8 cellular contexts compared by ENCODE assay signal in the genomic region with DNA sequence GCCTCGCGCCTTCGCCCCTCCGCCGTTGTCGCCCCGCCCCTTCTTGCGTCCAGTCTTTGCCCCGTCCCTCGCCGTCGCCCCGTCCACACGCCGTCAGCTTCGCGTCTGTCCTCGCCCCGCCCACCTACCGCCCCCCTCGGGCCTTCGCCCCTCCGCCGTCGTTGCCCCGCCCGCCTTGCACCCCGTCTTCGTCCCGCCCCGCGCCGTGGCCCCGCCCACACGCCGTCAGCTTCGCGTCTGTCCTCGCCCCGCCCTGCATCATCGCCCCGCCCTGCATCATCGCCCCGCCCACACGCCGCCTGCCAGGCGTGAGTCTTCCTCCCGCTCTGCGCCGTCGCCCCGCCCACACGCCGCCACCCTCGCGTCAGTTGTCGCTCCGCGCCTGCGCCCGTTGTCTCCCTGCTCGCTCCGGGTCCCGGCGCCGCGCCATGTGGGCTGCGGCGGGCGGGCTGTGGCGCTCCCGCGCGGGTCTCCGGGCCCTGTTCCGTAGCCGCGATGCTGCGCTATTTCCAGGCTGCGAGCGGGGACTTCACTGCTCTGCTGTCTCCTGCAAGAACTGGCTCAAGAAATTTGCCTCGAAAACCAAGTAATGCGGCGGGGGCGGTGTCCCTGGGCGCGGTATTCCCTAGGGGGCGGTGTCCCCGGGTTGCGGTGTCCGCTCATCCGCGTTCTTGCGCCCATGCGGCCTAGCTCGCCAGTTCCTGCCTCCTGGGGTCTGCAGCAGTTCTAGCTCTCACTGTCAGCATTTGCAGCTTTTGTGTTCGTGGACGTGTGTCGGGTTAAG. TPM values are rescaled to one million over a fixed set of nuclear protein-coding genes. Genes with fewer than 3 reads are reported as not detected.
DNase-seq lines count a peak whose midpoint lies in the region; ATAC-seq and TF ChIP-seq lines count a peak whose summit lies in the region.

TSS of gene RBFA (plus strand) at position 367 of the 784 bp plus-strand sequence. CDS start at position 429, 62 bp downstream.

- H3K27ac Mint-ChIP-seq in mesothelial cell of epicardium, result peak within 1 kb of the TSS; percentile 97

- peak; percentile 76 for ATAC-seq in GM21390 (IDR thresholded peaks at IDR 0.05; ENCODE audit: unreplicated experiment)

- H3K9me3 ChIP-seq in HUES48 (ENCODE audit: control insufficient read depth, insufficient read depth, low read length), result no peaks in the 10 kb centered on the region
- no peaks in the 10 kb centered on the region for H3K9me3 ChIP-seq in NT2/D1 (ENCODE audit: insufficient read depth, low read length)

- peaks cover 11% of the 10 kb centered on the region; the same call in 1 of the 2 replicates for H3K4me1 ChIP-seq in HUES48 (ENCODE audit: control insufficient read depth, insufficient read depth, low read length)
- peaks cover 5% of the 10 kb centered on the region for H3K4me1 ChIP-seq in NT2/D1 (ENCODE audit: insufficient read depth, insufficient read length)

- H3K27me3 ChIP-seq in HUES48 (ENCODE audit: control insufficient read depth, insufficient read depth, low read length) (peaks cover 4% of the 10 kb centered on the region; the same call in 1 of the 2 replicates), NT2/D1 (ENCODE audit: insufficient read depth, insufficient read length) (no peaks in the 10 kb centered on the region)

- H3K9ac ChIP-seq in HUES48 (ENCODE audit: low read depth, low read length), result peak within 1 kb of the TSS; percentile 82
- peak within 1 kb of the TSS; percentile 91 for H3K9ac ChIP-seq in NT2/D1 (ENCODE audit: insufficient read length, low read depth)

- peaks cover 8% of the 10 kb centered on the region for H3K36me3 Mint-ChIP-seq in mesothelial cell of epicardium

- H3K4me3 Mint-ChIP-seq in mesothelial cell of epicardium, result peak within 1 kb of the TSS; percentile 86

- DNase-seq in Caki2 (ENCODE audit: low read depth) (peak; percentile 78), NT2/D1 (ENCODE audit: low read depth, low spot score) (peak; percentile 91), mesothelial cell of epicardium (ENCODE audit: low spot score in 2 of 2, unreplicated experiment in 2 of 2) (peak; percentile 100)
- peak; percentile 99 for DNase-seq in activated CD8-positive, alpha-beta memory T cell treated with anti-CD3 and anti-CD28 coated beads, Interleukin-2, amount 50 U/mL, for 1 hour (ENCODE audit: extremely low read depth)
- peak; percentile 98 to 99 for DNase-seq in stimulated activated CD8-positive, alpha-beta memory T cell treated with anti-CD3 and anti-CD28 coated beads, Interleukin-15, amount 100 ng/mL, for 48 hours (ENCODE audit: low read depth in 2 of 2)

- peaks cover 25% of the 10 kb centered on the region for H3K4me1 Mint-ChIP-seq in mesothelial cell of epicardium

- H3K4me3 ChIP-seq in HUES48 (ENCODE audit: low read depth, low read length) (peak within 1 kb of the TSS; percentile 84), NT2/D1 (ENCODE audit: insufficient read length, low read depth) (peak within 1 kb of the TSS; percentile 87)

- H3K36me3 ChIP-seq in HUES48 (ENCODE audit: control insufficient read depth, insufficient read depth, low read length) (peaks cover 17% of the 10 kb centered on the region), NT2/D1 (ENCODE audit: insufficient read depth, insufficient read length, low read length) (peaks cover 27% of the 10 kb centered on the region)

- H3K27me3 Mint-ChIP-seq in mesothelial cell of epicardium (ENCODE audit: low read depth), result no peaks in the 10 kb centered on the region

- peaks cover 5% of the 10 kb centered on the region for H3K9me3 Mint-ChIP-seq in mesothelial cell of epicardium

- peak within 1 kb of the TSS; percentile 96 for H3K27ac ChIP-seq in HUES48 (ENCODE audit: low read depth, low read length)

- TF ChIP-seq CTCF in mesothelial cell of epicardium (IDR thresholded peaks at IDR 0.05; ENCODE audit: unreplicated experiment), result peak; percentile 55

- in situ Hi-C loops in Caki2 (cut with HindIII; ENCODE audit: low pct_unique_long_range_greater_than_20kb, low sequenced_read_pairs) (no loop called here), endometrial microvascular endothelial cells (cut with HindIII; ENCODE audit: inconsistent ontology term, low pct_unique_long_range_greater_than_20kb, low sequenced_read_pairs) (no loop called here)

RNA-seq across cellular contexts. Expression of gene RBFA, which starts in this region (rescaled TPM):
- total RNA-seq in Caki2 (2014; rRNA removed; shearing (Covaris generic); ENCODE audit: low replicate concordance), result 8.7 and 19.9 TPM in 2 replicates
- total RNA-seq in endometrial microvascular endothelial cells (ENCODE audit: inconsistent ontology term) (29.5 TPM), mesothelial cell of epicardium (35.3 to 38.3 TPM (median 37.5 TPM) in 3 replicates)

Comparison
In these comparisons a context has a peak if more than half of its experiments do, and no peak if none do; other contexts are left out.
1. Peak in every context shown above with its lines: DNase-seq, ATAC-seq, H3K4me3 ChIP-seq and H3K27ac ChIP-seq.